In the genomic region with DNA sequence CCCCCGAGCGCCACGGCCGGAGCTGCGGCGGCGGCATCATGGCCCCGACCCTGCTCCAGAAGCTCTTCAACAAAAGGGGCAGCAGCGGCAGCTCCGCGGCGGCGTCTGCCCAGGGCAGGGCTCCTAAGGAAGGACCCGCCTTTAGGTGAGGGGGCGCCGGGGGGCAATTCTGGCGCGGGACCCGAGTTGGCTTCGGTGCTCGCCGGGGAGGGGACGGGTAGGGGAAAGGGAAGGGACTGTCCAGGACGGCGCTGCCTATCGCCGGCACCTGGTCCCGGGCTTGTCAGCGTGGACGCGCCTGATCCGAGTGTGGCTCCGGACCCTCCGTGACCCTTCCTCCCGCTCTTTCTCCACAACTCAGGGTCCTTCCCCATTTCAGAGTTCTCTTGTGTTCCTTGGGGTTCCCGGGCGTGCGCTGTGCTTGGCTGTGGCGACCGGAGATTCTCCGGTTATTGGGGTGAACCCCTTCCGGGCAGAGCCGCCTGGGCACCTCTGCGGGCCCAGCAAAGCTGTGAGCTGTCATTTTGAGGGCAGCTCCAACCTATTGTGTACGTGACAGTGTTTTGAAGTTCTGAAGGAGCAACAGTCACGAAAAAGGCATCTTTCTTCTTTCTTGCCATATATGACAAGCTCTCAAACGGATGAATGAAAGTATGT, we compare ENCODE assay signal across 1 cellular context.
A peak's percentile ranks its signal among the peaks of the same experiment; 100 is the strongest.
TF ChIP-seq lines count a peak whose summit lies in the region.

No MANE protein-coding gene starts in this region.

TF ChIP-seq in HepG2, 621 proteins besides CTCF, POLR2A, EP300 and RAD21 (continues in another document):
- peak; percentile 15; the same call in 1 of the 2 replicates for TF ChIP-seq RBFOX2 (IDR thresholded peaks at IDR 0.05; ENCODE audit: low read depth, low read length)
- TF ChIP-seq MATR3 (CRISPR knock-in tag; IDR thresholded peaks at IDR 0.05): no peak
- TF ChIP-seq YEATS2 (CRISPR knock-in tag; IDR thresholded peaks at IDR 0.05; ENCODE audit: borderline replicate concordance): 0 out of 2 replicates have a peak, but pooled peaks have one; percentile 31
- peak; percentile 50; the same call in 1 of the 2 replicates for TF ChIP-seq SIN3A (IDR thresholded peaks at IDR 0.05; ENCODE audit: borderline replicate concordance, low read depth, low read length)
- 0 out of 2 replicates have a peak, but pooled peaks have one; percentile 37 for TF ChIP-seq ZBTB20 (CRISPR knock-in tag; IDR thresholded peaks at IDR 0.05; ENCODE audit: borderline replicate concordance, low read depth)
- TF ChIP-seq ZNF891 (CRISPR knock-in tag; IDR thresholded peaks at IDR 0.05): 0 out of 2 replicates have a peak, but pooled peaks have one; percentile 41
- no peak for TF ChIP-seq ZNF354B (CRISPR knock-in tag; IDR thresholded peaks at IDR 0.05)
- 0 out of 2 replicates have a peak, but pooled peaks have one; percentile 28 for TF ChIP-seq MED13 (CRISPR knock-in tag; IDR thresholded peaks at IDR 0.05)
- TF ChIP-seq, protein P1, sequence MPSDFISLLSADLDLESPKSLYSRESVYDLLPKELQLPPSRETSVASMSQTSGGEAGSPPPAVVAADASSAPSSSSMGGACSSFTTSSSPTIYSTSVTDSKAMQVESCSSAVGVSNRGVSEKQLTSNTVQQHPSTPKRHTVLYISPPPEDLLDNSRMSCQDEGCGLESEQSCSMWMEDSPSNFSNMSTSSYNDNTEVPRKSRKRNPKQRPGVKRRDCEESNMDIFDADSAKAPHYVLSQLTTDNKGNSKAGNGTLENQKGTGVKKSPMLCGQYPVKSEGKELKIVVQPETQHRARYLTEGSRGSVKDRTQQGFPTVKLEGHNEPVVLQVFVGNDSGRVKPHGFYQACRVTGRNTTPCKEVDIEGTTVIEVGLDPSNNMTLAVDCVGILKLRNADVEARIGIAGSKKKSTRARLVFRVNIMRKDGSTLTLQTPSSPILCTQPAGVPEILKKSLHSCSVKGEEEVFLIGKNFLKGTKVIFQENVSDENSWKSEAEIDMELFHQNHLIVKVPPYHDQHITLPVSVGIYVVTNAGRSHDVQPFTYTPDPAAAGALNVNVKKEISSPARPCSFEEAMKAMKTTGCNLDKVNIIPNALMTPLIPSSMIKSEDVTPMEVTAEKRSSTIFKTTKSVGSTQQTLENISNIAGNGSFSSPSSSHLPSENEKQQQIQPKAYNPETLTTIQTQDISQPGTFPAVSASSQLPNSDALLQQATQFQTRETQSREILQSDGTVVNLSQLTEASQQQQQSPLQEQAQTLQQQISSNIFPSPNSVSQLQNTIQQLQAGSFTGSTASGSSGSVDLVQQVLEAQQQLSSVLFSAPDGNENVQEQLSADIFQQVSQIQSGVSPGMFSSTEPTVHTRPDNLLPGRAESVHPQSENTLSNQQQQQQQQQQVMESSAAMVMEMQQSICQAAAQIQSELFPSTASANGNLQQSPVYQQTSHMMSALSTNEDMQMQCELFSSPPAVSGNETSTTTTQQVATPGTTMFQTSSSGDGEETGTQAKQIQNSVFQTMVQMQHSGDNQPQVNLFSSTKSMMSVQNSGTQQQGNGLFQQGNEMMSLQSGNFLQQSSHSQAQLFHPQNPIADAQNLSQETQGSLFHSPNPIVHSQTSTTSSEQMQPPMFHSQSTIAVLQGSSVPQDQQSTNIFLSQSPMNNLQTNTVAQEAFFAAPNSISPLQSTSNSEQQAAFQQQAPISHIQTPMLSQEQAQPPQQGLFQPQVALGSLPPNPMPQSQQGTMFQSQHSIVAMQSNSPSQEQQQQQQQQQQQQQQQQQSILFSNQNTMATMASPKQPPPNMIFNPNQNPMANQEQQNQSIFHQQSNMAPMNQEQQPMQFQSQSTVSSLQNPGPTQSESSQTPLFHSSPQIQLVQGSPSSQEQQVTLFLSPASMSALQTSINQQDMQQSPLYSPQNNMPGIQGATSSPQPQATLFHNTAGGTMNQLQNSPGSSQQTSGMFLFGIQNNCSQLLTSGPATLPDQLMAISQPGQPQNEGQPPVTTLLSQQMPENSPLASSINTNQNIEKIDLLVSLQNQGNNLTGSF (CRISPR knock-in tag; IDR thresholded peaks at IDR 0.05): 0 out of 2 replicates have a peak, but pooled peaks have one; percentile 56
- TF ChIP-seq ZNF629 (CRISPR knock-in tag; conservative IDR thresholded peaks at IDR 0.05): 0 out of 2 replicates have a peak, but pooled peaks have one; percentile 13
- TF ChIP-seq KMT2A (CRISPR knock-in tag; IDR thresholded peaks at IDR 0.05): peak; percentile 69; the same call in 1 of the 2 replicates
- TF ChIP-seq HOXA5 (CRISPR knock-in tag; IDR thresholded peaks at IDR 0.05): no peak
- no peak for TF ChIP-seq NCOA5 (CRISPR knock-in tag; IDR thresholded peaks at IDR 0.05)
- no peak for TF ChIP-seq ZSCAN30 (CRISPR knock-in tag; IDR thresholded peaks at IDR 0.05)
- TF ChIP-seq ZNF264 (CRISPR knock-in tag; IDR thresholded peaks at IDR 0.05): 0 out of 2 replicates have a peak, but pooled peaks have one; percentile 11
- TF ChIP-seq, protein P2, sequence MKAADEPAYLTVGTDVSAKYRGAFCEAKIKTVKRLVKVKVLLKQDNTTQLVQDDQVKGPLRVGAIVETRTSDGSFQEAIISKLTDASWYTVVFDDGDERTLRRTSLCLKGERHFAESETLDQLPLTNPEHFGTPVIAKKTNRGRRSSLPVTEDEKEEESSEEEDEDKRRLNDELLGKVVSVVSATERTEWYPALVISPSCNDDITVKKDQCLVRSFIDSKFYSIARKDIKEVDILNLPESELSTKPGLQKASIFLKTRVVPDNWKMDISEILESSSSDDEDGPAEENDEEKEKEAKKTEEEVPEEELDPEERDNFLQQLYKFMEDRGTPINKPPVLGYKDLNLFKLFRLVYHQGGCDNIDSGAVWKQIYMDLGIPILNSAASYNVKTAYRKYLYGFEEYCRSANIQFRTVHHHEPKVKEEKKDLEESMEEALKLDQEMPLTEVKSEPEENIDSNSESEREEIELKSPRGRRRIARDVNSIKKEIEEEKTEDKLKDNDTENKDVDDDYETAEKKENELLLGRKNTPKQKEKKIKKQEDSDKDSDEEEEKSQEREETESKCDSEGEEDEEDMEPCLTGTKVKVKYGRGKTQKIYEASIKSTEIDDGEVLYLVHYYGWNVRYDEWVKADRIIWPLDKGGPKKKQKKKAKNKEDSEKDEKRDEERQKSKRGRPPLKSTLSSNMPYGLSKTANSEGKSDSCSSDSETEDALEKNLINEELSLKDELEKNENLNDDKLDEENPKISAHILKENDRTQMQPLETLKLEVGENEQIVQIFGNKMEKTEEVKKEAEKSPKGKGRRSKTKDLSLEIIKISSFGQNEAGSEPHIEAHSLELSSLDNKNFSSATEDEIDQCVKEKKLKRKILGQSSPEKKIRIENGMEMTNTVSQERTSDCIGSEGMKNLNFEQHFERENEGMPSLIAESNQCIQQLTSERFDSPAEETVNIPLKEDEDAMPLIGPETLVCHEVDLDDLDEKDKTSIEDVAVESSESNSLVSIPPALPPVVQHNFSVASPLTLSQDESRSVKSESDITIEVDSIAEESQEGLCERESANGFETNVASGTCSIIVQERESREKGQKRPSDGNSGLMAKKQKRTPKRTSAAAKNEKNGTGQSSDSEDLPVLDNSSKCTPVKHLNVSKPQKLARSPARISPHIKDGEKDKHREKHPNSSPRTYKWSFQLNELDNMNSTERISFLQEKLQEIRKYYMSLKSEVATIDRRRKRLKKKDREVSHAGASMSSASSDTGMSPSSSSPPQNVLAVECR (CRISPR knock-in tag; IDR thresholded peaks at IDR 0.05; ENCODE audit: borderline replicate concordance): peak; percentile 28
- peak; percentile 65 for TF ChIP-seq SAP130 (CRISPR knock-in tag; IDR thresholded peaks at IDR 0.05; ENCODE audit: low read depth)
- TF ChIP-seq ZNF660 (CRISPR knock-in tag; IDR thresholded peaks at IDR 0.05; ENCODE audit: borderline replicate concordance, low read depth): no peak
- TF ChIP-seq ZNF343 (CRISPR knock-in tag; IDR thresholded peaks at IDR 0.05): 0 out of 2 replicates have a peak, but pooled peaks have one; percentile 20
- TF ChIP-seq CBFB (CRISPR knock-in tag; IDR thresholded peaks at IDR 0.05): no peak
- TF ChIP-seq, protein P3, sequence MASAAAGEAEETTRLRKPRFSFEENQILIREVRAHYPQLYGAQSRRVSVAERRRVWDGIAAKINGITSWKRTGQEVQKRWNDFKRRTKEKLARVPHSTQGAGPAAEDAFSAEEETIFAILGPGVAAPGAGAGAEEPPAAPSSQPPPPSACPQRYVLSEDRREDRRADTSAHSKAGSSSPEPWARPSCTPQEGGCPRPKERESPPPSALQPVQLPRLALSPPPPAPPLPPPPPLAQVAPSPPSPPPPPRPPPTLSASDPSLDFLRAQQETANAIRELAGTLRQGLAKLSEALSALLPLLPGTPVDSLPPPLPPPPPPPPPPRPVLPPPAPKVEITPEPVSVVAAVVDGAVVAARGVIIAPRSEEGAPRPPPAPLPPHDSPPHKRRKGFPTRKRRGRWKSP (CRISPR knock-in tag; IDR thresholded peaks at IDR 0.05): 0 out of 2 replicates have a peak, but pooled peaks have one; percentile 6
- TF ChIP-seq HOXA7 (CRISPR knock-in tag; IDR thresholded peaks at IDR 0.05): no peak
- TF ChIP-seq ZNF235 (CRISPR knock-in tag; IDR thresholded peaks at IDR 0.05; ENCODE audit: borderline replicate concordance): peak; percentile 13; the same call in 1 of the 2 replicates
- TF ChIP-seq, protein P4, sequence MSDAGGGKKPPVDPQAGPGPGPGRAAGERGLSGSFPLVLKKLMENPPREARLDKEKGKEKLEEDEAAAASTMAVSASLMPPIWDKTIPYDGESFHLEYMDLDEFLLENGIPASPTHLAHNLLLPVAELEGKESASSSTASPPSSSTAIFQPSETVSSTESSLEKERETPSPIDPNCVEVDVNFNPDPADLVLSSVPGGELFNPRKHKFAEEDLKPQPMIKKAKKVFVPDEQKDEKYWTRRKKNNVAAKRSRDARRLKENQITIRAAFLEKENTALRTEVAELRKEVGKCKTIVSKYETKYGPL (CRISPR knock-in tag; IDR thresholded peaks at IDR 0.05): peak; percentile 17; the same call in 1 of the 2 replicates
- 0 out of 2 replicates have a peak, but pooled peaks have one; percentile 12 for TF ChIP-seq POGZ (CRISPR knock-in tag; IDR thresholded peaks at IDR 0.05)
- TF ChIP-seq ARID2 (CRISPR knock-in tag; IDR thresholded peaks at IDR 0.05; ENCODE audit: borderline replicate concordance): 0 out of 2 replicates have a peak, but pooled peaks have one; percentile 15
- TF ChIP-seq HNRNPL (IDR thresholded peaks at IDR 0.05; ENCODE audit: low read depth, low read length): 0 out of 2 replicates have a peak, but pooled peaks have one; percentile 29
- TF ChIP-seq MEIS2 (CRISPR knock-in tag; IDR thresholded peaks at IDR 0.05): 0 out of 2 replicates have a peak, but pooled peaks have one; percentile 23
- TF ChIP-seq ZFY (CRISPR knock-in tag; IDR thresholded peaks at IDR 0.05): peak; percentile 28; the same call in 1 of the 2 replicates
- TF ChIP-seq PHF8 (CRISPR knock-in tag; IDR thresholded peaks at IDR 0.05): peak; percentile 38; the same call in 1 of the 2 replicates
- peak; percentile 37; the same call in 1 of the 2 replicates for TF ChIP-seq TGIF2 (CRISPR knock-in tag; IDR thresholded peaks at IDR 0.05)
- TF ChIP-seq TCF7L2 (IDR thresholded peaks at IDR 0.05; ENCODE audit: low read depth, low read length): no peak
- peak; percentile 66; the same call in 1 of the 2 replicates for TF ChIP-seq BRCA1 (CRISPR knock-in tag; IDR thresholded peaks at IDR 0.05)
- no peak for TF ChIP-seq ZBTB3 (CRISPR knock-in tag; IDR thresholded peaks at IDR 0.05; ENCODE audit: borderline replicate concordance, low read depth)
- peak; percentile 11; the same call in 1 of the 2 replicates for TF ChIP-seq ZNF768 (CRISPR knock-in tag; IDR thresholded peaks at IDR 0.05)
- 0 out of 2 replicates have a peak, but pooled peaks have one; percentile 18 for TF ChIP-seq SAFB2 (CRISPR knock-in tag; IDR thresholded peaks at IDR 0.05; ENCODE audit: borderline replicate concordance, low read depth)
- TF ChIP-seq, protein P5, sequence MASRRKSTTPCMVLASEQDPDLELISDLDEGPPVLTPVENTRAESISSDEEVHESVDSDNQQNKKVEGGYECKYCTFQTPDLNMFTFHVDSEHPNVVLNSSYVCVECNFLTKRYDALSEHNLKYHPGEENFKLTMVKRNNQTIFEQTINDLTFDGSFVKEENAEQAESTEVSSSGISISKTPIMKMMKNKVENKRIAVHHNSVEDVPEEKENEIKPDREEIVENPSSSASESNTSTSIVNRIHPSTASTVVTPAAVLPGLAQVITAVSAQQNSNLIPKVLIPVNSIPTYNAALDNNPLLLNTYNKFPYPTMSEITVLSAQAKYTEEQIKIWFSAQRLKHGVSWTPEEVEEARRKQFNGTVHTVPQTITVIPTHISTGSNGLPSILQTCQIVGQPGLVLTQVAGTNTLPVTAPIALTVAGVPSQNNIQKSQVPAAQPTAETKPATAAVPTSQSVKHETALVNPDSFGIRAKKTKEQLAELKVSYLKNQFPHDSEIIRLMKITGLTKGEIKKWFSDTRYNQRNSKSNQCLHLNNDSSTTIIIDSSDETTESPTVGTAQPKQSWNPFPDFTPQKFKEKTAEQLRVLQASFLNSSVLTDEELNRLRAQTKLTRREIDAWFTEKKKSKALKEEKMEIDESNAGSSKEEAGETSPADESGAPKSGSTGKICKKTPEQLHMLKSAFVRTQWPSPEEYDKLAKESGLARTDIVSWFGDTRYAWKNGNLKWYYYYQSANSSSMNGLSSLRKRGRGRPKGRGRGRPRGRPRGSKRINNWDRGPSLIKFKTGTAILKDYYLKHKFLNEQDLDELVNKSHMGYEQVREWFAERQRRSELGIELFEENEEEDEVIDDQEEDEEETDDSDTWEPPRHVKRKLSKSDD (CRISPR knock-in tag; IDR thresholded peaks at IDR 0.05; ENCODE audit: low read depth): no peak
- TF ChIP-seq KDM2A (CRISPR knock-in tag; IDR thresholded peaks at IDR 0.05; ENCODE audit: borderline replicate concordance, low read depth): 0 out of 2 replicates have a peak, but pooled peaks have one; percentile 9
- TF ChIP-seq PPARG (CRISPR knock-in tag; conservative IDR thresholded peaks at IDR 0.05): 0 out of 2 replicates have a peak, but pooled peaks have one; percentile 3
- 0 out of 4 replicates have a peak, but pooled peaks of 1 of the 2 experiments have one; percentile 35 for TF ChIP-seq KLF16 (CRISPR knock-in tag; IDR thresholded peaks at IDR 0.05)
- TF ChIP-seq, protein P6, sequence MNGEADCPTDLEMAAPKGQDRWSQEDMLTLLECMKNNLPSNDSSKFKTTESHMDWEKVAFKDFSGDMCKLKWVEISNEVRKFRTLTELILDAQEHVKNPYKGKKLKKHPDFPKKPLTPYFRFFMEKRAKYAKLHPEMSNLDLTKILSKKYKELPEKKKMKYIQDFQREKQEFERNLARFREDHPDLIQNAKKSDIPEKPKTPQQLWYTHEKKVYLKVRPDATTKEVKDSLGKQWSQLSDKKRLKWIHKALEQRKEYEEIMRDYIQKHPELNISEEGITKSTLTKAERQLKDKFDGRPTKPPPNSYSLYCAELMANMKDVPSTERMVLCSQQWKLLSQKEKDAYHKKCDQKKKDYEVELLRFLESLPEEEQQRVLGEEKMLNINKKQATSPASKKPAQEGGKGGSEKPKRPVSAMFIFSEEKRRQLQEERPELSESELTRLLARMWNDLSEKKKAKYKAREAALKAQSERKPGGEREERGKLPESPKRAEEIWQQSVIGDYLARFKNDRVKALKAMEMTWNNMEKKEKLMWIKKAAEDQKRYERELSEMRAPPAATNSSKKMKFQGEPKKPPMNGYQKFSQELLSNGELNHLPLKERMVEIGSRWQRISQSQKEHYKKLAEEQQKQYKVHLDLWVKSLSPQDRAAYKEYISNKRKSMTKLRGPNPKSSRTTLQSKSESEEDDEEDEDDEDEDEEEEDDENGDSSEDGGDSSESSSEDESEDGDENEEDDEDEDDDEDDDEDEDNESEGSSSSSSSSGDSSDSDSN (CRISPR knock-in tag; IDR thresholded peaks at IDR 0.05): 0 out of 2 replicates have a peak, but pooled peaks have one; percentile 52
